In genomic region chr2:224357098-224357901, GRCh38 we compare ENCODE assay signal across 8 cellular contexts. TPM values are rescaled to one million over a fixed set of nuclear protein-coding genes. Genes with fewer than 3 reads are reported as not detected.
DNase-seq lines count a peak whose midpoint lies in the region; ATAC-seq and TF ChIP-seq lines count a peak whose summit lies in the region.

No MANE protein-coding gene starts in this region.

- H3K4me1 ChIP-seq in lung (ENCODE audit: control insufficient read depth in 2 of 2, insufficient read depth in 2 of 2, low read length in 2 of 2) = no peaks in the 10 kb centered on the region

- no peaks in the 10 kb centered on the region for H3K9me3 ChIP-seq in lung (ENCODE audit: control insufficient read depth in 2 of 2, insufficient read depth in 1 of 2, low read length in 1 of 2)

- no peak overlapping the region for H3K4me3 ChIP-seq in coronary artery
- no peak overlapping the region for H3K4me3 ChIP-seq in lung

- ATAC-seq in GM18858 (IDR thresholded peaks at IDR 0.05; ENCODE audit: unreplicated experiment) (peak; percentile 53), HG03045 (IDR thresholded peaks at IDR 0.05; ENCODE audit: unreplicated experiment) (peak; percentile 86), lung (ENCODE audit: insufficient read depth, low FRiP score) (peak; percentile 69)

- 49% methylated on average over 8 of the region's 8 CpGs for WGBS in lung, 2 donors

- no peaks in the 10 kb centered on the region for H3K27me3 ChIP-seq in lung (ENCODE audit: control insufficient read depth, insufficient read depth)

- peak; percentile 80 for DNase-seq in AG08395 (ENCODE audit: low spot score)
- peak; percentile 6 for DNase-seq in NCI-H226
- DNase-seq in activated CD4-positive, CD25-positive, alpha-beta regulatory T cell (lab: John Stamatoyannopoulos, UW) = peak in 3 of 4 experiments; percentile 10 to 26 (median 13)
- no peak for DNase-seq in coronary artery (ENCODE audit: low spot score)
- peak; percentile 46 for DNase-seq in lung (ENCODE audit: low spot score)
- peak; percentile 67 for DNase-seq in stimulated activated CD8-positive, alpha-beta memory T cell treated with anti-CD3 and anti-CD28 coated beads, Interleukin-4, amount 100 ng/mL, for 48 hours

- TF ChIP-seq CTCF in coronary artery (IDR thresholded peaks at IDR 0.05) (peak; percentile 79), lung (IDR thresholded peaks at IDR 0.05; ENCODE audit: control extremely low read depth, extremely low read depth) (peak; percentile 78)

- H3K36me3 ChIP-seq in lung (ENCODE audit: control insufficient read depth in 2 of 2, insufficient read depth in 2 of 2, low read length in 2 of 2) = no peaks in the 10 kb centered on the region

- H3K27ac ChIP-seq in coronary artery = no peak overlapping the region
- H3K27ac ChIP-seq in lung (ENCODE audit: low read depth in 1 of 2, low read length in 1 of 2) = no peak overlapping the region

RNA-seq across cellular contexts. Expression of gene FAM124B, which starts 44.6 kb away (rescaled TPM):
- 10 to 100 TPM in 1 of 2 donors, 1 to 10 TPM in 1; 1.6 to 21.4 TPM for total RNA-seq in lung
- 1 to 10 TPM in 1 of 2 donors, under 1 TPM in 1; 0.71 to 1.8 TPM for polyA plus RNA-seq in lung
